In the genomic region with DNA sequence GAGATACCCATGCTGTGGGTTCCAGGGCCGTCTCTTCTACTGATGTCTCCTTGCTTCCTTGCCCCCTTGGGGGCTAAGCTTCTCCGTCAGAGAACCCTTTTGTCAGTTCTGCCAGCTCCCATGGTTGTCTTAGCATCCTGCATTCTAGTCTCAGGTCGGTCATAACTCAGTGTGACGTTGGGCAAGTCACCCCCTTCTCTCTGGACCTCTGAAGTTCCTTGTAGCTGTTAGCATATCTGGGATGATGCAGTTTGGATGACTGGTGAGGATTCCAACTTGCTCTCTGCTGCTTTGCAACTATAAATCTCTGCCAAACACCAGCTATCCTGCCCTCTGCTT, we compare ENCODE assay signal across 15 cellular contexts. TPM values are rescaled to one million over a fixed set of nuclear protein-coding genes. Genes with fewer than 3 reads are reported as not detected.
DNase-seq lines count a peak whose midpoint lies in the region; ATAC-seq and TF ChIP-seq lines count a peak whose summit lies in the region.
"Had no signal": no experiment of that assay in that cellular context is flagged by ENCODE, and none has a peak within 500 bp of the region (broad histone marks: within the 10 kb centered on the region; RNA-seq: fewer than 3 reads in every experiment).

No MANE protein-coding gene starts in this region.

- peaks cover 32% of the 10 kb centered on the region for H3K4me1 Mint-ChIP-seq in CD8-positive, alpha-beta T cell (ENCODE audit: low read depth)
- peaks cover 45% of the 10 kb centered on the region for H3K4me1 Mint-ChIP-seq in activated B cell treated with CpG ODN at 0.5 μM for 24 hours
- peaks cover 26 to 40% (median 38%) of the 10 kb centered on the region in 7 donors for H3K4me1 Mint-ChIP-seq in naive thymus-derived CD4-positive, alpha-beta T cell

- H3K79me2 ChIP-seq in smooth muscle cell (ENCODE audit: low read depth) (no peaks in the 10 kb centered on the region), hepatocyte (no peaks in the 10 kb centered on the region)

- no peak overlapping the region for H3K4me3 ChIP-seq in CD8-positive, alpha-beta T cell (ENCODE audit: low read depth, low read length)
- no peak overlapping the region for H3K4me3 ChIP-seq in naive thymus-derived CD4-positive, alpha-beta T cell (ENCODE audit: low read length)
- no peak overlapping the region for H3K4me3 ChIP-seq in smooth muscle cell
- no peak overlapping the region for H3K4me3 ChIP-seq in hepatocyte
- H3K4me3 ChIP-seq: suprapubic skin had no signal

- POLR2A ChIA-PET in CD8-positive, alpha-beta T cell (lab: Charles Lee), result interaction anchor here (1.0 kb wide), 1 partner anchor 11 kb away, joined by 3 read pairs; the partner anchor contains the start of gene CDC27
- POLR2A ChIA-PET in activated B cell treated with CpG ODN at 0.5 μM for 24 hours (lab: Charles Lee), result interaction anchor here (0.7 to 4.3 kb wide), 4 partner anchors 8 to 124 kb away, joined by 3 to 47 read pairs (median 4); partner anchors contain the start of genes CDC27, EFCAB13 and MYL4
- POLR2A ChIA-PET in naive thymus-derived CD4-positive, alpha-beta T cell (lab: Charles Lee), result interaction anchor here (1.2 to 2.0 kb wide), 2 partner anchors 10 to 18 kb away, joined by 5 to 14 read pairs; partner anchors contain the start of gene CDC27

- no peaks in the 10 kb centered on the region for H3K27me3 ChIP-seq in CD8-positive, alpha-beta T cell (ENCODE audit: insufficient read depth, low read length)
- no peaks in the 10 kb centered on the region for H3K27me3 ChIP-seq in naive thymus-derived CD4-positive, alpha-beta T cell (ENCODE audit: control insufficient read depth in 2 of 2, insufficient read depth in 2 of 2, low read length in 2 of 2)
- no peaks in the 10 kb centered on the region for H3K27me3 ChIP-seq in smooth muscle cell (ENCODE audit: low read depth)
- no peaks in the 10 kb centered on the region for H3K27me3 ChIP-seq in hepatocyte
- H3K27me3 ChIP-seq: suprapubic skin had no signal

- no peak overlapping the region for H3K27ac ChIP-seq in CD8-positive, alpha-beta T cell (ENCODE audit: low read depth, low read length)
- H3K27ac ChIP-seq in naive thymus-derived CD4-positive, alpha-beta T cell (ENCODE audit: low read depth, low read length), result peak overlapping the region; percentile 39
- H3K27ac ChIP-seq in smooth muscle cell (ENCODE audit: low read depth) (no peak overlapping the region), hepatocyte (no peak overlapping the region)
- H3K27ac ChIP-seq: suprapubic skin had no signal

- intact Hi-C loops in CD8-positive, alpha-beta T cell (cut with DNase I, micrococcal nuclease), result no loop called here
- intact Hi-C loops in activated B cell treated with CpG ODN at 0.5 μM for 24 hours (cut with micrococcal nuclease), result loop anchor here (1.0 to 10.0 kb wide), 2 partner anchors 11 to 1995 kb away; partner anchors contain the start of gene CDC27
- intact Hi-C loops in naive thymus-derived CD4-positive, alpha-beta T cell (cut with micrococcal nuclease), result no loop called here

- peaks cover 9% of the 10 kb centered on the region for H3F3A ChIP-seq in smooth muscle cell (ENCODE audit: low read depth)

- no peaks in the 10 kb centered on the region for H4K20me1 ChIP-seq in smooth muscle cell (ENCODE audit: low read depth)
- H4K20me1 ChIP-seq in hepatocyte (ENCODE audit: insufficient read depth, poor library complexity, severe bottlenecking), result no peaks in the 10 kb centered on the region

- no peaks in the 10 kb centered on the region for H3K9me2 ChIP-seq in hepatocyte (replicated peaks; ENCODE audit: insufficient read depth)

- H2AFZ ChIP-seq in smooth muscle cell (ENCODE audit: low read depth) (no peak overlapping the region), hepatocyte (no peak overlapping the region)

- H3K4me3 Mint-ChIP-seq in CD8-positive, alpha-beta T cell, result no peak overlapping the region
- H3K4me3 Mint-ChIP-seq in activated B cell treated with CpG ODN at 0.5 μM for 24 hours, result peak overlapping the region; percentile 62
- H3K4me3 Mint-ChIP-seq in naive thymus-derived CD4-positive, alpha-beta T cell, result peak overlapping the region in 9 of 10 donors; percentile 1 to 68 (median 57)
- H3K4me3 Mint-ChIP-seq: central memory CD8-positive, alpha-beta T cell had no signal

- no peaks in the 10 kb centered on the region for H3K9me3 Mint-ChIP-seq in CD8-positive, alpha-beta T cell
- H3K9me3 Mint-ChIP-seq in activated B cell treated with CpG ODN at 0.5 μM for 24 hours, result no peaks in the 10 kb centered on the region
- no peaks in the 10 kb centered on the region for H3K9me3 Mint-ChIP-seq in naive thymus-derived CD4-positive, alpha-beta T cell
- H3K9me3 Mint-ChIP-seq: central memory CD8-positive, alpha-beta T cell had no signal

- H3K36me3 Mint-ChIP-seq in CD8-positive, alpha-beta T cell, result no peaks in the 10 kb centered on the region
- H3K36me3 Mint-ChIP-seq in activated B cell treated with CpG ODN at 0.5 μM for 24 hours (ENCODE audit: low read depth), result no peaks in the 10 kb centered on the region
- H3K36me3 Mint-ChIP-seq in naive thymus-derived CD4-positive, alpha-beta T cell, result peaks cover 0 to 4% (median 4%) of the 10 kb centered on the region in 5 donors

- ATAC-seq in CD8-positive, alpha-beta T cell, result no peak
- peak; percentile 26 for ATAC-seq in GM21526 (IDR thresholded peaks at IDR 0.05; ENCODE audit: low FRiP score, unreplicated experiment)
- peak; percentile 22 for ATAC-seq in activated B cell treated with CpG ODN at 0.5 μM for 24 hours (ENCODE audit: low read depth)
- ATAC-seq in naive thymus-derived CD4-positive, alpha-beta T cell, result peak; percentile 11

- H3K4me2 ChIP-seq in smooth muscle cell, result no peak overlapping the region
- no peak overlapping the region for H3K4me2 ChIP-seq in hepatocyte

- H3K9ac ChIP-seq in smooth muscle cell (ENCODE audit: low read depth), result no peak overlapping the region

- peaks cover 31% of the 10 kb centered on the region for H3K4me1 ChIP-seq in CD8-positive, alpha-beta T cell (ENCODE audit: insufficient read depth, low read length)
- peaks cover 19 to 22% of the 10 kb centered on the region in 2 donors for H3K4me1 ChIP-seq in naive thymus-derived CD4-positive, alpha-beta T cell (ENCODE audit: control insufficient read depth in 2 of 2, insufficient read depth in 2 of 2, low read length in 2 of 2)
- H3K4me1 ChIP-seq in smooth muscle cell (ENCODE audit: low read depth) (peaks cover 15% of the 10 kb centered on the region), hepatocyte (ENCODE audit: insufficient read depth) (peaks cover 19% of the 10 kb centered on the region)

- no peak for TF ChIP-seq CTCF in CD8-positive, alpha-beta T cell (IDR thresholded peaks at IDR 0.05)
- no peak for TF ChIP-seq CTCF in activated B cell treated with CpG ODN at 0.5 μM for 24 hours (IDR thresholded peaks at IDR 0.05)
- TF ChIP-seq CTCF in smooth muscle cell (IDR thresholded peaks at IDR 0.05; ENCODE audit: borderline replicate concordance, insufficient read depth, poor library complexity, severe bottlenecking), result no peak
- TF ChIP-seq CTCF in hepatocyte (IDR thresholded peaks at IDR 0.05; ENCODE audit: poor library complexity), result no peak

- H3K27ac Mint-ChIP-seq in CD8-positive, alpha-beta T cell, result peak overlapping the region; percentile 30
- peak overlapping the region; percentile 99 for H3K27ac Mint-ChIP-seq in activated B cell treated with CpG ODN at 0.5 μM for 24 hours
- peak overlapping the region; percentile 34 to 94 (median 84) for H3K27ac Mint-ChIP-seq in naive thymus-derived CD4-positive, alpha-beta T cell

- CTCF ChIA-PET in CD8-positive, alpha-beta T cell (lab: Charles Lee), result interaction anchor here (0.9 to 1.1 kb wide), 3 partner anchors 12 to 29 kb away, joined by 3 to 4 read pairs (median 3); no protein-coding TSS in a partner anchor
- CTCF ChIA-PET in activated B cell treated with CpG ODN at 0.5 μM for 24 hours (lab: Charles Lee), result interaction anchor here (1.0 to 1.2 kb wide), 2 partner anchors 21 to 29 kb away, joined by 3 to 5 read pairs; no protein-coding TSS in a partner anchor
- CTCF ChIA-PET in naive thymus-derived CD4-positive, alpha-beta T cell (lab: Charles Lee), result interaction anchor here (1.4 kb wide), 1 partner anchor 10 kb away, joined by 4 read pairs; the partner anchor contains the start of gene CDC27

- H3K9me3 ChIP-seq in CD8-positive, alpha-beta T cell (ENCODE audit: low read length), result no peaks in the 10 kb centered on the region
- H3K9me3 ChIP-seq in naive thymus-derived CD4-positive, alpha-beta T cell (ENCODE audit: control insufficient read depth in 2 of 3, low read length in 3 of 3), result no peaks in the 10 kb centered on the region
- no peaks in the 10 kb centered on the region for H3K9me3 ChIP-seq in smooth muscle cell (replicated peaks; ENCODE audit: low read depth)
- no peaks in the 10 kb centered on the region for H3K9me3 ChIP-seq in hepatocyte (ENCODE audit: low read depth)
- H3K9me3 ChIP-seq: suprapubic skin had no signal

- 86% methylated on average over 4 of the region's 4 CpGs for WGBS in smooth muscle cell (ENCODE audit: low lambda C conversion rate)
- 88% methylated on average over 4 of the region's 4 CpGs for WGBS in hepatocyte (ENCODE audit: low lambda C conversion rate, missing lambda C conversion rate)

- DNase-seq in CD8-positive, alpha-beta T cell, result no peak
- no peak for DNase-seq in activated B cell treated with CpG ODN at 0.5 μM for 24 hours
- DNase-seq in naive thymus-derived CD4-positive, alpha-beta T cell, result no peak
- no peak for DNase-seq in smooth muscle cell (lab: John Stamatoyannopoulos, UW; ENCODE audit: unreplicated experiment)
- no peak for DNase-seq in NCI-H82 (lab: John Stamatoyannopoulos, UW)
- no peak for DNase-seq in hepatocyte (ENCODE audit: low spot score)
- DNase-seq: activated CD4-positive, alpha-beta T cell treated with anti-CD3 and anti-CD28 coated beads for 48 hours; COR-L47; NCI-H1092; small intestine; SW 1271 had no signal

- H3K27me3 Mint-ChIP-seq in CD8-positive, alpha-beta T cell (ENCODE audit: low read depth), result no peaks in the 10 kb centered on the region
- H3K27me3 Mint-ChIP-seq in activated B cell treated with CpG ODN at 0.5 μM for 24 hours, result no peaks in the 10 kb centered on the region
- peaks cover 0 to 11% (median 0%) of the 10 kb centered on the region in 5 donors for H3K27me3 Mint-ChIP-seq in naive thymus-derived CD4-positive, alpha-beta T cell
- H3K27me3 Mint-ChIP-seq: central memory CD8-positive, alpha-beta T cell had no signal

- no peaks in the 10 kb centered on the region for H3K36me3 ChIP-seq in CD8-positive, alpha-beta T cell (ENCODE audit: insufficient read depth, low read length)
- H3K36me3 ChIP-seq in naive thymus-derived CD4-positive, alpha-beta T cell (ENCODE audit: control insufficient read depth in 2 of 3, insufficient read depth in 3 of 3, low read length in 3 of 3), result no peaks in the 10 kb centered on the region
- H3K36me3 ChIP-seq in smooth muscle cell (ENCODE audit: low read depth) (no peaks in the 10 kb centered on the region), hepatocyte (replicated peaks; ENCODE audit: insufficient read depth, low read depth) (no peaks in the 10 kb centered on the region)
- H3K36me3 ChIP-seq: suprapubic skin had no signal

RNA-seq across cellular contexts. Expression of gene MYL4, which starts 8.9 kb away (rescaled TPM):
- total RNA-seq in CD8-positive, alpha-beta T cell, result not detected
- not detected in 2 replicates for total RNA-seq in activated B cell treated with CpG ODN at 0.5 μM for 24 hours
- total RNA-seq in naive thymus-derived CD4-positive, alpha-beta T cell, result not detected
- not detected for polyA plus RNA-seq in naive thymus-derived CD4-positive, alpha-beta T cell
- total RNA-seq in smooth muscle cell, result 6.5 and 8.3 TPM in 2 replicates
- 6.5 and 7.7 TPM in 2 replicates for polyA plus RNA-seq in smooth muscle cell
- total RNA-seq in hepatocyte, result 4.3 and 10.2 TPM in 2 replicates
- polyA plus RNA-seq in hepatocyte, result 28.6 and 28.7 TPM in 2 replicates
- total RNA-seq: osteocyte, suprapubic skin had no signal

RNA-seq across cellular contexts. Expression of gene CDC27, which starts 11.2 kb away (rescaled TPM):
- 10 to 100 TPM; 44.5 to 48.6 TPM for total RNA-seq in CD8-positive, alpha-beta T cell
- total RNA-seq in activated B cell treated with CpG ODN at 0.5 μM for 24 hours (72.5 and 76.5 TPM in 2 replicates), smooth muscle cell (94.2 and 101 TPM in 2 replicates), hepatocyte (61.9 and 63.5 TPM in 2 replicates)
- 10 to 100 TPM; 47.4 to 98.3 (median 67.2) TPM for total RNA-seq in naive thymus-derived CD4-positive, alpha-beta T cell
- polyA plus RNA-seq in naive thymus-derived CD4-positive, alpha-beta T cell, result 10 to 100 TPM; 63.4 to 85.5 TPM
- polyA plus RNA-seq in smooth muscle cell (53.1 and 61.5 TPM in 2 replicates), hepatocyte (35.6 and 38.4 TPM in 2 replicates)

RNA-seq across cellular contexts. Expression of gene ITGB3, which starts 53.3 kb away (rescaled TPM):
- total RNA-seq in CD8-positive, alpha-beta T cell, result not detected
- 4.1 and 4.7 TPM in 2 replicates for total RNA-seq in activated B cell treated with CpG ODN at 0.5 μM for 24 hours
- total RNA-seq in naive thymus-derived CD4-positive, alpha-beta T cell, result 1 to 10 TPM in 1 of 5 experiments, under 1 TPM in 2, not detected in 2; 0.41 to 6.4 (median 0.56) TPM
- not detected for polyA plus RNA-seq in naive thymus-derived CD4-positive, alpha-beta T cell
- 5.1 and 7.9 TPM in 2 replicates for total RNA-seq in smooth muscle cell
- 3.9 and 5.2 TPM in 2 replicates for polyA plus RNA-seq in smooth muscle cell
- total RNA-seq in hepatocyte, result 1.4 TPM in 2 replicates
- polyA plus RNA-seq in hepatocyte, result 0.66 and 0.95 TPM in 2 replicates

Comparison
In these comparisons a context has a peak if more than half of its experiments do, and no peak if none do; other contexts are left out.
1. H3K27ac Mint-ChIP-seq: peak in every context shown above with its lines; median percentile 99 in activated B cell treated with CpG ODN at 0.5 μM for 24 hours; 84 in naive thymus-derived CD4-positive, alpha-beta T cell; 30 in CD8-positive, alpha-beta T cell.